8 cellular contexts compared by ENCODE assay signal in the genomic region with DNA sequence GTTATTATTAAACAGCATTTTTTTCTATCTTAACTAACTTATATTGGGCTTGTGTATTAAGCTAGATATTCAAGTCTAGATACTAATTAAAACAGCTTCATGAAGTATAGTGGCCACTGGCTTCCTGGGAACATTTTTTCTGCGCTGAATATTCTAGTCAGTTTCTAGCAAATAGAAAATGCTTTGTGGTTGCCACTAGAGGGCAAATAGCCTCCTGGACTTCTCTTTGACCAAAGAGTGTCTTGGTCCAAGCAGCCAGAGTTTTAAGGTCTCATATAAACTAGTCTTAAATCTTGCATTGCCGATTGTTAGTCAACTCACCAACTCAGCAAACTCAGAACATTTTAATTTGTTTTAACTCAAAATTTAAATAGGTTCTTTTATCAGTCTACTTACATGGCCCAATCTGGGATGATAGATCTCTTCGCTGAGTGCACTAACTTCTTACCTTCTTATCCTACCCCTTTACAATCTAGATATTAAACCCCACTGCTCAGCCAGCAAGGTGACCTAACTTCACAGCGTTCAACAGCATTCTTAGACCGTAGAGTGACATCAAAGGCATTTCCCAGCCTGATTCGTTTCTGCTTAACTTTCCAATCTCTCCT. TPM values are rescaled to one million over a fixed set of nuclear protein-coding genes. Genes with fewer than 3 reads are reported as not detected.
DNase-seq lines count a peak whose midpoint lies in the region; ATAC-seq and TF ChIP-seq lines count a peak whose summit lies in the region.

No MANE protein-coding gene starts in this region.

- dilution Hi-C loops in IMR-90 (cut with HindIII; ENCODE audit: low sequenced_read_pairs, unreplicated experiment): no loop called here

- H3K36me3 ChIP-seq in IMR-90 (ENCODE audit: control insufficient read depth, insufficient read depth, low read length) (no peaks in the 10 kb centered on the region), brain microvascular endothelial cell (replicated peaks) (no peaks in the 10 kb centered on the region), lower lobe of right lung (no peaks in the 10 kb centered on the region)

- no peak overlapping the region for H3K4me2 ChIP-seq in IMR-90 (ENCODE audit: low read depth, low read length)

- H3K14ac ChIP-seq in IMR-90 (replicated peaks; ENCODE audit: low read depth, low read length): no peak overlapping the region

- peak; percentile 62 for TF ChIP-seq RAD21 in IMR-90 (IDR thresholded peaks at IDR 0.05; ENCODE audit: low read length)

- H3K27me3 ChIP-seq in IMR-90 (ENCODE audit: control insufficient read depth, insufficient read depth, low read length): no peaks in the 10 kb centered on the region; the same call in 1 of the 2 replicates
- H3K27me3 ChIP-seq in brain microvascular endothelial cell (replicated peaks): no peaks in the 10 kb centered on the region
- H3K27me3 ChIP-seq in lower lobe of right lung (ENCODE audit: low read depth): no peaks in the 10 kb centered on the region

- TF ChIP-seq POLR2A in IMR-90 (IDR thresholded peaks at IDR 0.05; ENCODE audit: low read depth, low read length): no peak

- no peaks in the 10 kb centered on the region for H3K79me1 ChIP-seq in IMR-90 (ENCODE audit: low read depth in 1 of 2, low read length in 2 of 2)

- H3K9ac ChIP-seq in IMR-90 (ENCODE audit: low read depth, low read length): no peak overlapping the region

- no peak overlapping the region for H3K56ac ChIP-seq in IMR-90 (ENCODE audit: extremely low read depth, insufficient read depth, low read length)

- DNase-seq in EL: peak; percentile 38
- DNase-seq in IMR-90: peak; percentile 61
- peak; percentile 10 for DNase-seq in brain microvascular endothelial cell
- no peak for DNase-seq in lower lobe of right lung
- DNase-seq in GDM1 (lab: John Stamatoyannopoulos, UW): no peak
- no peak for DNase-seq in activated T-cell treated with anti-CD3 and anti-CD28 coated beads, Interleukin-2, amount 50 U/mL, for 48 hours

- H3K4ac ChIP-seq in IMR-90 (ENCODE audit: low read depth, low read length): no peak overlapping the region

- no peaks in the 10 kb centered on the region for H3K9me3 ChIP-seq in IMR-90 (ENCODE audit: control insufficient read depth, insufficient read depth, low read length)
- H3K9me3 ChIP-seq in lower lobe of right lung: no peaks in the 10 kb centered on the region

- H3K18ac ChIP-seq in IMR-90 (ENCODE audit: low read depth, low read length): no peak overlapping the region

- H2AK9ac ChIP-seq in IMR-90 (replicated peaks; ENCODE audit: low read depth, low read length, poor library complexity): no peak overlapping the region

- intact Hi-C loops in IMR-90 (cut with micrococcal nuclease): loop anchor here (2.0 to 10.0 kb wide), 2 partner anchors 38 to 242 kb away; no protein-coding TSS in a partner anchor
- intact Hi-C loops in lower lobe of right lung (cut with DNase I): no loop called here

- no peak overlapping the region for H2BK5ac ChIP-seq in IMR-90 (ENCODE audit: low read depth, low read length, poor library complexity, severe bottlenecking)

- H3K23ac ChIP-seq in IMR-90 (ENCODE audit: low read depth, low read length): no peak overlapping the region

- no peak overlapping the region for H2BK20ac ChIP-seq in IMR-90 (ENCODE audit: low read depth, low read length)

- POLR2A ChIA-PET in IMR-90 (lab: Charles Lee; ENCODE audit: unreplicated experiment): no interaction called here

- H2BK15ac ChIP-seq in IMR-90 (ENCODE audit: low read depth, low read length): no peak overlapping the region

- no peak overlapping the region for H2AFZ ChIP-seq in IMR-90 (replicated peaks; ENCODE audit: low read length, poor library complexity)

- no peaks in the 10 kb centered on the region for H3K9me1 ChIP-seq in IMR-90 (ENCODE audit: insufficient read depth, low read length)

- BruUV-seq in IMR-90 (replicated peaks; lab: Mats Ljungman, UMichigan): no TSS peak

- H4K8ac ChIP-seq in IMR-90 (ENCODE audit: low read depth in 2 of 2, low read length in 2 of 2): no peak overlapping the region

- in situ Hi-C loops in IMR-90 (cut with MboI; ENCODE audit: low sequenced_read_pairs): no loop called here
- in situ Hi-C loops in brain microvascular endothelial cell (cut with HindIII; ENCODE audit: low pct_ligation_motif_present, low sequenced_read_pairs): no loop called here

- H2AK5ac ChIP-seq in IMR-90 (ENCODE audit: low read depth, low read length): no peak overlapping the region

- CTCF ChIA-PET in IMR-90 (lab: Yijun Ruan, JAX): no interaction called here

- H4K91ac ChIP-seq in IMR-90 (ENCODE audit: insufficient read depth, low read depth, low read length): no peak overlapping the region

- no peak overlapping the region for H3K4me3 ChIP-seq in IMR-90 (ENCODE audit: insufficient read depth, low read depth, low read length)
- H3K4me3 ChIP-seq in brain microvascular endothelial cell (ENCODE audit: low read depth, low read length): no peak overlapping the region
- H3K4me3 ChIP-seq in lower lobe of right lung: no peak overlapping the region

- H2BK120ac ChIP-seq in IMR-90 (ENCODE audit: low read depth, low read length): no peak overlapping the region

- ATAC-seq in IMR-90 (ENCODE audit: low read depth) (peak; percentile 87), lower lobe of right lung (peak in 1 of 2 donors; percentile 85), HG03097 (IDR thresholded peaks at IDR 0.05; ENCODE audit: low FRiP score, unreplicated experiment) (no peak), HG03571 (IDR thresholded peaks at IDR 0.05; ENCODE audit: unreplicated experiment) (no peak)

- H3K4me1 ChIP-seq in IMR-90 (ENCODE audit: control insufficient read depth, insufficient read depth, low read length) (no peaks in the 10 kb centered on the region), lower lobe of right lung (no peaks in the 10 kb centered on the region)

- H3K27ac ChIP-seq in IMR-90 (ENCODE audit: insufficient read depth, low read length) (no peak overlapping the region), brain microvascular endothelial cell (no peak overlapping the region), lower lobe of right lung (no peak overlapping the region)

- H4K5ac ChIP-seq in IMR-90 (ENCODE audit: low read depth, low read length): no peak overlapping the region

- 73% methylated on average over 3 of the region's 6 CpGs; no CpG with 5 or more reads in 1 of the 2 experiments for WGBS in IMR-90 (ENCODE audit: extremely low coverage in 2 of 2, insufficient read length in 1 of 2), 2 experiments

- H4K20me1 ChIP-seq in IMR-90 (ENCODE audit: insufficient read depth, low read length): no peaks in the 10 kb centered on the region

- TF ChIP-seq CTCF in IMR-90 (conservative IDR thresholded peaks at IDR 0.05; ENCODE audit: low read depth, low read length) (peak; percentile 67), brain microvascular endothelial cell (IDR thresholded peaks at IDR 0.05; ENCODE audit: low read depth, low read length, missing control alignments) (peak; percentile 79), lower lobe of right lung (IDR thresholded peaks at IDR 0.05) (peak; percentile 63)

TF ChIP-seq in IMR-90, 13 proteins besides CTCF, POLR2A, EP300 and RAD21:
- TF ChIP-seq NFE2L2 (IDR thresholded peaks at IDR 0.05; ENCODE audit: low read depth, low read length) (no peak), SMC3 (IDR thresholded peaks at IDR 0.05; ENCODE audit: low read depth, low read length) (peak; percentile 63)

RNA-seq across cellular contexts. Expression of gene ID4, which starts 24.6 kb away (rescaled TPM):
- total RNA-seq in IMR-90 (2012; rRNA removed): 3.0 and 11.1 TPM in 2 replicates
- 3.6 and 7.3 TPM in 2 replicates for polyA plus RNA-seq in IMR-90 (2012; rRNA removed)
- polyA plus RNA-seq in IMR-90 (2012; cell fraction: cytosol; rRNA removed): 4.3 and 6.7 TPM in 2 replicates
- 32.9 and 35.8 TPM in 2 replicates for polyA plus RNA-seq in IMR-90 (2012; cell fraction: nucleus; rRNA removed; ENCODE audit: low replicate concordance)
- 27.8 TPM for total RNA-seq in lower lobe of right lung

Comparison
In these comparisons a context has a peak if more than half of its experiments do, and no peak if none do; other contexts are left out.
1. DNase-seq: peak in EL (single experiment), IMR-90 (single experiment) and brain microvascular endothelial cell (single experiment); none in lower lobe of right lung (single experiment), GDM1 (single experiment) and activated T-cell treated with anti-CD3 and anti-CD28 coated beads, Interleukin-2, amount 50 U/mL, for 48 hours (0 of 2).
2. Peak in every context shown above with its lines, with median percentiles within 50 percentile points of each other: CTCF ChIP-seq.